In the genomic region with DNA sequence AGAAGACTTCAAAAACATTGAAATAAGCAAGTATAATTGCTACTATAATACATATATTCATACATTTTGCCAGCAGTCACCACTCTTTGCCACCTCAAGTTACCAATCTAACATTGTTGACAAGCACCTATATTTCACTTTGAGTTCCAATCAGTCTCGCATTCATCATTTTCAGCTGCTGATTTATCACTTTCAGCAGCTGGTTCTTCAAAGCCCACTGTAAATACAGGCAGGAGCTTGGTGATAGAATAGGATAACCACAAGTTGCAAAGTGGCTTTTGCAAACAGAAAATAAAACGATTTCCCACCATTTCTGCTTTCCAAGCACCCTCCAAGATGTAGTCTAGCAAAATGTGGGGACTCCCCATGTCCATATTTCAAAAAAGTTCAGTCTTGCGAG, we compare ENCODE assay signal across 29 cellular contexts.
"Had no signal": no experiment of that assay in that cellular context is flagged by ENCODE, and none has a peak within 500 bp of the region (broad histone marks: within the 10 kb centered on the region; RNA-seq: fewer than 3 reads in every experiment).

No MANE protein-coding gene starts in this region.

- ATAC-seq: activated CD8-positive, alpha-beta memory T cell treated with anti-CD3 and anti-CD28 coated beads, Interleukin-2, amount 10 ng/mL, durations not matched to agents 7 days and 5 days; activated naive CD8-positive, alpha-beta T cell treated with anti-CD3 and anti-CD28 coated beads, Interleukin-2, amount 50 U/mL, for 24 hours had no signal

- H3K36me3 ChIP-seq: WERI-Rb-1 had no signal

- H2AFZ ChIP-seq: PC-9 had no signal

- H3K4me3 ChIP-seq: PC-9 had no signal

- H3K4me2 ChIP-seq: KMS-11, PC-9 had no signal

- H3K27ac ChIP-seq: KMS-11, PC-9, RWPE1, WERI-Rb-1 had no signal

- H3K9ac ChIP-seq: KMS-11 had no signal

- DNase-seq: activated CD4-positive, alpha-beta memory T cell treated with anti-CD3 and anti-CD28 coated beads, Interleukin-2, amount 10 ng/mL, durations not matched to agents 7 days and 5 days; activated CD4-positive, alpha-beta T cell treated with anti-CD3 and anti-CD28 coated beads for 1 hour; activated CD4-positive, alpha-beta T cell treated with anti-CD3 and anti-CD28 coated beads for 48 hours; activated CD4-positive, CD25-positive, alpha-beta regulatory T cell; activated CD8-positive, alpha-beta memory T cell treated with anti-CD3 and anti-CD28 coated beads for 24 hours; activated CD8-positive, alpha-beta memory T cell treated with anti-CD3 and anti-CD28 coated beads, Interleukin-2, amount 10 ng/mL, durations not matched to agents 7 days and 5 days; activated CD8-positive, alpha-beta memory T cell treated with anti-CD3 and anti-CD28 coated beads, Interleukin-2, amount 50 U/mL, for 48 hours; activated effector memory CD4-positive, alpha-beta T cell treated with Interleukin-2 at 50 U/mL for 16 hours; activated naive CD4-positive, alpha-beta T cell treated with anti-CD3 and anti-CD28 coated beads, Interleukin-2, amount 10 ng/mL, durations not matched to agents 7 days and 5 days; activated naive CD8-positive, alpha-beta T cell treated with anti-CD3 and anti-CD28 coated beads, Interleukin-2, amount 50 U/mL, for 24 hours; activated T-cell treated with anti-CD3 and anti-CD28 coated beads, Interleukin-2, amount 50 U/mL, for 48 hours; anterior cingulate cortex; caudate nucleus; cerebellar nuclear complex; NCI-H1092; NCI-H187 treated with DMSO at 0.1 percent for 48 hours; NCI-H2081; NCI-H226; NCI-H446 treated with DMSO at 0.1 percent for 48 hours; NCI-H524; NCI-H69; PC-9; Right ventricle myocardium superior; SW 1271; T-helper 1 cell; T1000; WERI-Rb-1 had no signal
